Comparison of ENCODE assay signal across 9 cellular contexts in genomic region chr10:79102056-79102874, GRCh38. TPM values are rescaled to one million over a fixed set of nuclear protein-coding genes. Genes with fewer than 3 reads are reported as not detected.
DNase-seq lines count a peak whose midpoint lies in the region; ATAC-seq and TF ChIP-seq lines count a peak whose summit lies in the region.
"Had no signal": no experiment of that assay in that cellular context is flagged by ENCODE, and none has a peak within 500 bp of the region (broad histone marks: within the 10 kb centered on the region; RNA-seq: fewer than 3 reads in every experiment).

No MANE protein-coding gene starts in this region.

- H3K36me3 Mint-ChIP-seq in natural killer cell treated with Interleukin-12 subunit alpha and Interleukin-12 subunit beta and Interleukin-15 and Interleukin-18, amount 100 ng/mL, for 72 hours: no peaks in the 10 kb centered on the region
- no peaks in the 10 kb centered on the region for H3K36me3 Mint-ChIP-seq in activated naive CD4-positive, alpha-beta T cell treated with anti-CD3 and anti-CD28 coated beads, Interleukin-2, amount 10 ng/mL, durations not matched to agents 7 days and 5 days
- H3K36me3 Mint-ChIP-seq: activated naive CD8-positive, alpha-beta T cell treated with anti-CD3 and anti-CD28 coated beads, Interleukin-2, amount 10 ng/mL, durations not matched to agents 7 days and 5 days had no signal

- CTCF ChIA-PET in activated naive CD4-positive, alpha-beta T cell treated with anti-CD3 and anti-CD28 coated beads, Interleukin-2, amount 10 ng/mL, durations not matched to agents 7 days and 5 days (lab: Charles Lee): interaction anchor here (1.1 kb wide), 1 partner anchor 12 kb away, joined by 3 read pairs; no protein-coding TSS in a partner anchor

- H3K27me3 ChIP-seq in prostate gland (replicated peaks; ENCODE audit: insufficient read depth): no peaks in the 10 kb centered on the region

- no peaks in the 10 kb centered on the region for H3K9me3 Mint-ChIP-seq in natural killer cell treated with Interleukin-12 subunit alpha and Interleukin-12 subunit beta and Interleukin-15 and Interleukin-18, amount 100 ng/mL, for 72 hours
- no peaks in the 10 kb centered on the region for H3K9me3 Mint-ChIP-seq in activated naive CD4-positive, alpha-beta T cell treated with anti-CD3 and anti-CD28 coated beads, Interleukin-2, amount 10 ng/mL, durations not matched to agents 7 days and 5 days
- H3K9me3 Mint-ChIP-seq: activated naive CD8-positive, alpha-beta T cell treated with anti-CD3 and anti-CD28 coated beads, Interleukin-2, amount 10 ng/mL, durations not matched to agents 7 days and 5 days had no signal

- TF ChIP-seq CTCF in prostate gland (IDR thresholded peaks at IDR 0.05): no peak

- WGBS in prostate gland: 29% methylated on average over 15 of the region's 16 CpGs

- H3K27ac Mint-ChIP-seq in natural killer cell treated with Interleukin-12 subunit alpha and Interleukin-12 subunit beta and Interleukin-15 and Interleukin-18, amount 100 ng/mL, for 72 hours: peak overlapping the region in 1 of 2 donors; percentile 32
- no peak overlapping the region for H3K27ac Mint-ChIP-seq in activated naive CD4-positive, alpha-beta T cell treated with anti-CD3 and anti-CD28 coated beads, Interleukin-2, amount 10 ng/mL, durations not matched to agents 7 days and 5 days

- H3K27ac ChIP-seq in prostate gland: peak overlapping the region; percentile 48 to 75

- no peak overlapping the region for H3K4me3 Mint-ChIP-seq in natural killer cell treated with Interleukin-12 subunit alpha and Interleukin-12 subunit beta and Interleukin-15 and Interleukin-18, amount 100 ng/mL, for 72 hours
- no peak overlapping the region for H3K4me3 Mint-ChIP-seq in activated naive CD4-positive, alpha-beta T cell treated with anti-CD3 and anti-CD28 coated beads, Interleukin-2, amount 10 ng/mL, durations not matched to agents 7 days and 5 days
- H3K4me3 Mint-ChIP-seq: activated naive CD8-positive, alpha-beta T cell treated with anti-CD3 and anti-CD28 coated beads, Interleukin-2, amount 10 ng/mL, durations not matched to agents 7 days and 5 days had no signal

- no peaks in the 10 kb centered on the region for H3K27me3 Mint-ChIP-seq in natural killer cell treated with Interleukin-12 subunit alpha and Interleukin-12 subunit beta and Interleukin-15 and Interleukin-18, amount 100 ng/mL, for 72 hours
- peaks cover 14% of the 10 kb centered on the region for H3K27me3 Mint-ChIP-seq in activated naive CD4-positive, alpha-beta T cell treated with anti-CD3 and anti-CD28 coated beads, Interleukin-2, amount 10 ng/mL, durations not matched to agents 7 days and 5 days
- H3K27me3 Mint-ChIP-seq: activated naive CD8-positive, alpha-beta T cell treated with anti-CD3 and anti-CD28 coated beads, Interleukin-2, amount 10 ng/mL, durations not matched to agents 7 days and 5 days had no signal

- peaks cover 32% of the 10 kb centered on the region for H3K4me1 ChIP-seq in prostate gland (replicated peaks)

- ATAC-seq in Right ventricle myocardium inferior (peak; percentile 56), HG02981 (IDR thresholded peaks at IDR 0.05; ENCODE audit: unreplicated experiment) (no peak), GM21526 (IDR thresholded peaks at IDR 0.05; ENCODE audit: low FRiP score, unreplicated experiment) (no peak)
- no peak for ATAC-seq in natural killer cell treated with Interleukin-12 subunit alpha and Interleukin-12 subunit beta and Interleukin-15 and Interleukin-18, amount 100 ng/mL, for 72 hours

- DNase-seq in EL (peak; percentile 46), SK-N-DZ (ENCODE audit: low spot score) (peak; percentile 55), Right ventricle myocardium inferior (ENCODE audit: missing footprints) (no peak), prostate gland (ENCODE audit: low spot score) (peak; percentile 37)
- DNase-seq in natural killer cell treated with Interleukin-12 subunit alpha and Interleukin-12 subunit beta and Interleukin-15 and Interleukin-18, amount 100 ng/mL, for 72 hours (ENCODE audit: low spot score): no peak
- DNase-seq in activated naive CD4-positive, alpha-beta T cell treated with anti-CD3 and anti-CD28 coated beads, Interleukin-2, amount 10 ng/mL, durations not matched to agents 7 days and 5 days: no peak
- DNase-seq: activated naive CD8-positive, alpha-beta T cell treated with anti-CD3 and anti-CD28 coated beads, Interleukin-2, amount 10 ng/mL, durations not matched to agents 7 days and 5 days had no signal

- intact Hi-C loops in Right ventricle myocardium inferior (cut with DNase I): no loop called here
- intact Hi-C loops in prostate gland (cut with DNase I): loop anchor here (5.0 kb wide), 1 partner anchor 35 kb away; no protein-coding TSS in a partner anchor

- H3K4me3 ChIP-seq in prostate gland: no peak overlapping the region

- H3K4me1 Mint-ChIP-seq in natural killer cell treated with Interleukin-12 subunit alpha and Interleukin-12 subunit beta and Interleukin-15 and Interleukin-18, amount 100 ng/mL, for 72 hours (ENCODE audit: low read depth in 2 of 2): peaks cover 34 to 50% of the 10 kb centered on the region in 2 donors
- H3K4me1 Mint-ChIP-seq in activated naive CD4-positive, alpha-beta T cell treated with anti-CD3 and anti-CD28 coated beads, Interleukin-2, amount 10 ng/mL, durations not matched to agents 7 days and 5 days: peaks cover 24% of the 10 kb centered on the region

- H3K9me3 ChIP-seq in prostate gland: no peaks in the 10 kb centered on the region

- H3K36me3 ChIP-seq in prostate gland: no peaks in the 10 kb centered on the region

- no peak for TF ChIP-seq POLR2A in prostate gland (IDR thresholded peaks at IDR 0.05)

RNA-seq across cellular contexts. Expression of gene ZMIZ1, which starts 33.5 kb away (rescaled TPM):
- polyA plus RNA-seq in SK-N-DZ (2014; cell fraction: cytosol; rRNA removed): 59.1 and 66.8 TPM in 2 replicates
- 30.6 and 71.5 TPM in 2 replicates for polyA plus RNA-seq in SK-N-DZ (2014; cell fraction: nucleus; rRNA removed)
- total RNA-seq in Right ventricle myocardium inferior (48.8 TPM), prostate gland (10 to 100 TPM; 69.6 to 78.5 TPM)
- total RNA-seq in natural killer cell treated with Interleukin-12 subunit alpha and Interleukin-12 subunit beta and Interleukin-15 and Interleukin-18, amount 100 ng/mL, for 72 hours: 10 to 100 TPM; 49.7 to 54.4 TPM

Comparison
In these comparisons a context has a peak if more than half of its experiments do, and no peak if none do; other contexts are left out.
1. DNase-seq: peak in EL (single experiment), SK-N-DZ (single experiment) and prostate gland (single experiment); none in Right ventricle myocardium inferior (single experiment), natural killer cell treated with Interleukin-12 subunit alpha and Interleukin-12 subunit beta and Interleukin-15 and Interleukin-18, amount 100 ng/mL, for 72 hours (single experiment) and activated naive CD4-positive, alpha-beta T cell treated with anti-CD3 and anti-CD28 coated beads, Interleukin-2, amount 10 ng/mL, durations not matched to agents 7 days and 5 days (single experiment).